In the genomic region with DNA sequence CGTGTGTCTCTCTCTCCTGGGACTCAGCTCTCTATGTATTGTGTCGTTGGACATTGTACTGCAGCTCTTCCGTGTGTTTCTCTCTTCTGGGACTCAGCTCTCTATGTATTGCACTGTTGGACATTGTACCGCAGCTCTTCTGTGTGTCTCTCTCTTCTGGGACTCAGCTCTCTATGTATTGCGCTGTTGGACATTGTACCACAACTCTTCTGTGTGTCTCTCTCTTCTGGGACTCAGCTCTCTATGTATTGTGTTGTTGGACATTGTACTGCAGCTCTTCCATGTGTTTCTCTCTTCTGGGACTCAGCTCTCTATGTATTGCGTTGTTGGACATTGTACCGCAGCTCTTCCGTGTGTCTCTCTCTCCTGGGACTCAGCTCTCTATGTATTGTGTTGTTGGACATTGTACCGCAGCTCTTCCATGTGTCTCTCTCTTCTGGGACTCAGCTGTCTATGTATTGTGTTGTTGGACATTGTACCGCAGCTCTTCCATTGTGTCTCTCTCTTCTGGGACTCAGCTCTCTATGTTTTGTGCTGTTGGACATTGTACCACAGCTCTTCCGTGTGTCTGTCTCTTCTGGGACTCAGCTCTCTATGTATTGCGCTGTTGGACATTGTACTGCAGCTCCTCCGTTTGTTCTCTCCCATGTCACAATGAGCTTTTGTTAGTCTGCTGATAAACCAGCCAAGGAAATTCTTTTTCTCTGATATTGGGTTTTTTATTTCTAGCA, we compare ENCODE assay signal across 1 cellular context.
TF ChIP-seq lines count a peak whose summit lies in the region.

No MANE protein-coding gene starts in this region.

TF ChIP-seq in HepG2, 621 proteins besides CTCF, POLR2A, EP300 and RAD21 (continued from another document and continues in another):
- TF ChIP-seq NPAS2 (CRISPR knock-in tag; IDR thresholded peaks at IDR 0.05; ENCODE audit: borderline replicate concordance) = no peak
- TF ChIP-seq, protein P1, sequence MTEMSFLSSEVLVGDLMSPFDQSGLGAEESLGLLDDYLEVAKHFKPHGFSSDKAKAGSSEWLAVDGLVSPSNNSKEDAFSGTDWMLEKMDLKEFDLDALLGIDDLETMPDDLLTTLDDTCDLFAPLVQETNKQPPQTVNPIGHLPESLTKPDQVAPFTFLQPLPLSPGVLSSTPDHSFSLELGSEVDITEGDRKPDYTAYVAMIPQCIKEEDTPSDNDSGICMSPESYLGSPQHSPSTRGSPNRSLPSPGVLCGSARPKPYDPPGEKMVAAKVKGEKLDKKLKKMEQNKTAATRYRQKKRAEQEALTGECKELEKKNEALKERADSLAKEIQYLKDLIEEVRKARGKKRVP (CRISPR knock-in tag; IDR thresholded peaks at IDR 0.05) = peak in 1 of 2 experiments; percentile 40; a peak in 1 of 4 replicates
- no peak for TF ChIP-seq MIXL1 (CRISPR knock-in tag; IDR thresholded peaks at IDR 0.05)
- TF ChIP-seq FOXO1 (CRISPR knock-in tag; IDR thresholded peaks at IDR 0.05) = no peak; the same call in none of the 2 replicates
- TF ChIP-seq REL (CRISPR knock-in tag; conservative IDR thresholded peaks at IDR 0.05) = no peak
- no peak for TF ChIP-seq GPN1 (CRISPR knock-in tag; IDR thresholded peaks at IDR 0.05; ENCODE audit: borderline replicate concordance)
- TF ChIP-seq RBM22 (optimal IDR thresholded peaks at IDR 0.05; ENCODE audit: low read length) = no peak
- TF ChIP-seq, protein P2, sequence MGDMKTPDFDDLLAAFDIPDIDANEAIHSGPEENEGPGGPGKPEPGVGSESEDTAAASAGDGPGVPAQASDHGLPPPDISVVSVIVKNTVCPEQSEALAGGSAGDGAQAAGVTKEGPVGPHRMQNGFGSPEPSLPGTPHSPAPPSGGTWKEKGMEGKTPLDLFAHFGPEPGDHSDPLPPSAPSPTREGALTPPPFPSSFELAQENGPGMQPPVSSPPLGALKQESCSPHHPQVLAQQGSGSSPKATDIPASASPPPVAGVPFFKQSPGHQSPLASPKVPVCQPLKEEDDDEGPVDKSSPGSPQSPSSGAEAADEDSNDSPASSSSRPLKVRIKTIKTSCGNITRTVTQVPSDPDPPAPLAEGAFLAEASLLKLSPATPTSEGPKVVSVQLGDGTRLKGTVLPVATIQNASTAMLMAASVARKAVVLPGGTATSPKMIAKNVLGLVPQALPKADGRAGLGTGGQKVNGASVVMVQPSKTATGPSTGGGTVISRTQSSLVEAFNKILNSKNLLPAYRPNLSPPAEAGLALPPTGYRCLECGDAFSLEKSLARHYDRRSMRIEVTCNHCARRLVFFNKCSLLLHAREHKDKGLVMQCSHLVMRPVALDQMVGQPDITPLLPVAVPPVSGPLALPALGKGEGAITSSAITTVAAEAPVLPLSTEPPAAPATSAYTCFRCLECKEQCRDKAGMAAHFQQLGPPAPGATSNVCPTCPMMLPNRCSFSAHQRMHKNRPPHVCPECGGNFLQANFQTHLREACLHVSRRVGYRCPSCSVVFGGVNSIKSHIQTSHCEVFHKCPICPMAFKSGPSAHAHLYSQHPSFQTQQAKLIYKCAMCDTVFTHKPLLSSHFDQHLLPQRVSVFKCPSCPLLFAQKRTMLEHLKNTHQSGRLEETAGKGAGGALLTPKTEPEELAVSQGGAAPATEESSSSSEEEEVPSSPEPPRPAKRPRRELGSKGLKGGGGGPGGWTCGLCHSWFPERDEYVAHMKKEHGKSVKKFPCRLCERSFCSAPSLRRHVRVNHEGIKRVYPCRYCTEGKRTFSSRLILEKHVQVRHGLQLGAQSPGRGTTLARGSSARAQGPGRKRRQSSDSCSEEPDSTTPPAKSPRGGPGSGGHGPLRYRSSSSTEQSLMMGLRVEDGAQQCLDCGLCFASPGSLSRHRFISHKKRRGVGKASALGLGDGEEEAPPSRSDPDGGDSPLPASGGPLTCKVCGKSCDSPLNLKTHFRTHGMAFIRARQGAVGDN (CRISPR knock-in tag; IDR thresholded peaks at IDR 0.05) = no peak
- TF ChIP-seq ZNF160 (CRISPR knock-in tag; IDR thresholded peaks at IDR 0.05) = peak; percentile 99
- TF ChIP-seq, protein P3, sequence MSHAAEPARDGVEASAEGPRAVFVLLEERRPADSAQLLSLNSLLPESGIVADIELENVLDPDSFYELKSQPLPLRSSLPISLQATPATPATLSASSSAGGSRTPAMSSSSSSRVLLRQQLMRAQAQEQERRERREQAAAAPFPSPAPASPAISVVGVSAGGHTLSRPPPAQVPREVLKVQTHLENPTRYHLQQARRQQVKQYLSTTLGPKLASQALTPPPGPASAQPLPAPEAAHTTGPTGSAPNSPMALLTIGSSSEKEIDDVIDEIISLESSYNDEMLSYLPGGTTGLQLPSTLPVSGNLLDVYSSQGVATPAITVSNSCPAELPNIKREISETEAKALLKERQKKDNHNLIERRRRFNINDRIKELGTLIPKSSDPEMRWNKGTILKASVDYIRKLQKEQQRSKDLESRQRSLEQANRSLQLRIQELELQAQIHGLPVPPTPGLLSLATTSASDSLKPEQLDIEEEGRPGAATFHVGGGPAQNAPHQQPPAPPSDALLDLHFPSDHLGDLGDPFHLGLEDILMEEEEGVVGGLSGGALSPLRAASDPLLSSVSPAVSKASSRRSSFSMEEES (CRISPR knock-in tag; IDR thresholded peaks at IDR 0.05) = no peak
- TF ChIP-seq, protein P4, sequence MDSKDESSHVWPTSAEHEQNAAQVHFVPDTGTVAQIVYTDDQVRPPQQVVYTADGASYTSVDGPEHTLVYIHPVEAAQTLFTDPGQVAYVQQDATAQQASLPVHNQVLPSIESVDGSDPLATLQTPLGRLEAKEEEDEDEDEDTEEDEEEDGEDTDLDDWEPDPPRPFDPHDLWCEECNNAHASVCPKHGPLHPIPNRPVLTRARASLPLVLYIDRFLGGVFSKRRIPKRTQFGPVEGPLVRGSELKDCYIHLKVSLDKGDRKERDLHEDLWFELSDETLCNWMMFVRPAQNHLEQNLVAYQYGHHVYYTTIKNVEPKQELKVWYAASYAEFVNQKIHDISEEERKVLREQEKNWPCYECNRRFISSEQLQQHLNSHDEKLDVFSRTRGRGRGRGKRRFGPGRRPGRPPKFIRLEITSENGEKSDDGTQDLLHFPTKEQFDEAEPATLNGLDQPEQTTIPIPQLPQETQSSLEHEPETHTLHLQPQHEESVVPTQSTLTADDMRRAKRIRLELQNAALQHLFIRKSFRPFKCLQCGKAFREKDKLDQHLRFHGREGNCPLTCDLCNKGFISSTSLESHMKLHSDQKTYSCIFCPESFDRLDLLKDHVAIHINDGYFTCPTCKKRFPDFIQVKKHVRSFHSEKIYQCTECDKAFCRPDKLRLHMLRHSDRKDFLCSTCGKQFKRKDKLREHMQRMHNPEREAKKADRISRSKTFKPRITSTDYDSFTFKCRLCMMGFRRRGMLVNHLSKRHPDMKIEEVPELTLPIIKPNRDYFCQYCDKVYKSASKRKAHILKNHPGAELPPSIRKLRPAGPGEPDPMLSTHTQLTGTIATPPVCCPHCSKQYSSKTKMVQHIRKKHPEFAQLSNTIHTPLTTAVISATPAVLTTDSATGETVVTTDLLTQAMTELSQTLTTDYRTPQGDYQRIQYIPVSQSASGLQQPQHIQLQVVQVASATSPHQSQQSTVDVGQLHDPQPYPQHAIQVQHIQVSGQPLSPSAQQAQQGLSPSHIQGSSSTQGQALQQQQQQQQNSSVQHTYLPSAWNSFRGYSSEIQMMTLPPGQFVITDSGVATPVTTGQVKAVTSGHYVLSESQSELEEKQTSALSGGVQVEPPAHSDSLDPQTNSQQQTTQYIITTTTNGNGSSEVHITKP (CRISPR knock-in tag; IDR thresholded peaks at IDR 0.05; ENCODE audit: low read depth) = no peak
- TF ChIP-seq, protein P5, sequence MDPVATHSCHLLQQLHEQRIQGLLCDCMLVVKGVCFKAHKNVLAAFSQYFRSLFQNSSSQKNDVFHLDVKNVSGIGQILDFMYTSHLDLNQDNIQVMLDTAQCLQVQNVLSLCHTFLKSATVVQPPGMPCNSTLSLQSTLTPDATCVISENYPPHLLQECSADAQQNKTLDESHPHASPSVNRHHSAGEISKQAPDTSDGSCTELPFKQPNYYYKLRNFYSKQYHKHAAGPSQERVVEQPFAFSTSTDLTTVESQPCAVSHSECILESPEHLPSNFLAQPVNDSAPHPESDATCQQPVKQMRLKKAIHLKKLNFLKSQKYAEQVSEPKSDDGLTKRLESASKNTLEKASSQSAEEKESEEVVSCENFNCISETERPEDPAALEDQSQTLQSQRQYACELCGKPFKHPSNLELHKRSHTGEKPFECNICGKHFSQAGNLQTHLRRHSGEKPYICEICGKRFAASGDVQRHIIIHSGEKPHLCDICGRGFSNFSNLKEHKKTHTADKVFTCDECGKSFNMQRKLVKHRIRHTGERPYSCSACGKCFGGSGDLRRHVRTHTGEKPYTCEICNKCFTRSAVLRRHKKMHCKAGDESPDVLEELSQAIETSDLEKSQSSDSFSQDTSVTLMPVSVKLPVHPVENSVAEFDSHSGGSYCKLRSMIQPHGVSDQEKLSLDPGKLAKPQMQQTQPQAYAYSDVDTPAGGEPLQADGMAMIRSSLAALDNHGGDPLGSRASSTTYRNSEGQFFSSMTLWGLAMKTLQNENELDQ (CRISPR knock-in tag; IDR thresholded peaks at IDR 0.05; ENCODE audit: borderline replicate concordance) = no peak
- peak; percentile 73; the same call in 1 of the 2 replicates for TF ChIP-seq ZNF292 (CRISPR knock-in tag; IDR thresholded peaks at IDR 0.05; ENCODE audit: borderline replicate concordance, low read depth)
- no peak for TF ChIP-seq NFKBIZ (CRISPR knock-in tag; IDR thresholded peaks at IDR 0.05)
- TF ChIP-seq NONO (IDR thresholded peaks at IDR 0.05) = no peak
- peak; percentile 71 for TF ChIP-seq NONO (CRISPR knock-in tag; conservative IDR thresholded peaks at IDR 0.05)
- TF ChIP-seq HNRNPLL (IDR thresholded peaks at IDR 0.05; ENCODE audit: low read depth, low read length, poor library complexity, severe bottlenecking) = no peak
- TF ChIP-seq ZNF776 (CRISPR knock-in tag; IDR thresholded peaks at IDR 0.05) = peak; percentile 54; the same call in 1 of the 2 replicates
- peak; percentile 70 for TF ChIP-seq ATF7 (IDR thresholded peaks at IDR 0.05)
- TF ChIP-seq ATF7 (CRISPR knock-in tag; IDR thresholded peaks at IDR 0.05) = no peak
- TF ChIP-seq NR1H2 (CRISPR knock-in tag; IDR thresholded peaks at IDR 0.05; ENCODE audit: borderline replicate concordance, low read depth) = no peak
- TF ChIP-seq, protein P6, sequence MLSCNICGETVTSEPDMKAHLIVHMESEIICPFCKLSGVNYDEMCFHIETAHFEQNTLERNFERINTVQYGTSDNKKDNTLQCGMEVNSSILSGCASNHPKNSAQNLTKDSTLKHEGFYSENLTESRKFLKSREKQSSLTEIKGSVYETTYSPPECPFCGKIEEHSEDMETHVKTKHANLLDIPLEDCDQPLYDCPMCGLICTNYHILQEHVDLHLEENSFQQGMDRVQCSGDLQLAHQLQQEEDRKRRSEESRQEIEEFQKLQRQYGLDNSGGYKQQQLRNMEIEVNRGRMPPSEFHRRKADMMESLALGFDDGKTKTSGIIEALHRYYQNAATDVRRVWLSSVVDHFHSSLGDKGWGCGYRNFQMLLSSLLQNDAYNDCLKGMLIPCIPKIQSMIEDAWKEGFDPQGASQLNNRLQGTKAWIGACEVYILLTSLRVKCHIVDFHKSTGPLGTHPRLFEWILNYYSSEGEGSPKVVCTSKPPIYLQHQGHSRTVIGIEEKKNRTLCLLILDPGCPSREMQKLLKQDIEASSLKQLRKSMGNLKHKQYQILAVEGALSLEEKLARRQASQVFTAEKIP (CRISPR knock-in tag; IDR thresholded peaks at IDR 0.05; ENCODE audit: borderline replicate concordance) = no peak
- peak; percentile 91; the same call in 1 of the 2 replicates for TF ChIP-seq CHD4 (IDR thresholded peaks at IDR 0.05; ENCODE audit: borderline replicate concordance, low read length)
- TF ChIP-seq SMC3 (IDR thresholded peaks at IDR 0.05; ENCODE audit: low read length) = no peak
- TF ChIP-seq, protein P7, sequence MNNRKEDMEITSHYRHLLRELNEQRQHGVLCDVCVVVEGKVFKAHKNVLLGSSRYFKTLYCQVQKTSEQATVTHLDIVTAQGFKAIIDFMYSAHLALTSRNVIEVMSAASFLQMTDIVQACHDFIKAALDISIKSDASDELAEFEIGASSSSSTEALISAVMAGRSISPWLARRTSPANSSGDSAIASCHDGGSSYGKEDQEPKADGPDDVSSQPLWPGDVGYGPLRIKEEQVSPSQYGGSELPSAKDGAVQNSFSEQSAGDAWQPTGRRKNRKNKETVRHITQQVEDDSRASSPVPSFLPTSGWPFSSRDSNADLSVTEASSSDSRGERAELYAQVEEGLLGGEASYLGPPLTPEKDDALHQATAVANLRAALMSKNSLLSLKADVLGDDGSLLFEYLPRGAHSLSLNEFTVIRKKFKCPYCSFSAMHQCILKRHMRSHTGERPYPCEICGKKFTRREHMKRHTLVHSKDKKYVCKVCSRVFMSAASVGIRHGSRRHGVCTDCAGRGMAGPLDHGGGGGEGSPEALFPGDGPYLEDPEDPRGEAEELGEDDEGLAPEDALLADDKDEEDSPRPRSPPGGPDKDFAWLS (CRISPR knock-in tag; IDR thresholded peaks at IDR 0.05; ENCODE audit: borderline replicate concordance) = no peak
- no peak for TF ChIP-seq SATB2 (CRISPR knock-in tag; IDR thresholded peaks at IDR 0.05)
- TF ChIP-seq MEIS1 (CRISPR knock-in tag; IDR thresholded peaks at IDR 0.05; ENCODE audit: borderline replicate concordance) = no peak
- TF ChIP-seq, protein P8, sequence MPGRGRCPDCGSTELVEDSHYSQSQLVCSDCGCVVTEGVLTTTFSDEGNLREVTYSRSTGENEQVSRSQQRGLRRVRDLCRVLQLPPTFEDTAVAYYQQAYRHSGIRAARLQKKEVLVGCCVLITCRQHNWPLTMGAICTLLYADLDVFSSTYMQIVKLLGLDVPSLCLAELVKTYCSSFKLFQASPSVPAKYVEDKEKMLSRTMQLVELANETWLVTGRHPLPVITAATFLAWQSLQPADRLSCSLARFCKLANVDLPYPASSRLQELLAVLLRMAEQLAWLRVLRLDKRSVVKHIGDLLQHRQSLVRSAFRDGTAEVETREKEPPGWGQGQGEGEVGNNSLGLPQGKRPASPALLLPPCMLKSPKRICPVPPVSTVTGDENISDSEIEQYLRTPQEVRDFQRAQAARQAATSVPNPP (CRISPR knock-in tag; IDR thresholded peaks at IDR 0.05) = no peak
- TF ChIP-seq CEBPG (CRISPR knock-in tag; IDR thresholded peaks at IDR 0.05) = peak; percentile 22
- peak; percentile 19; the same call in 1 of the 2 replicates for TF ChIP-seq NCOA2 (CRISPR knock-in tag; IDR thresholded peaks at IDR 0.05)
- TF ChIP-seq ZNF446 (CRISPR knock-in tag; IDR thresholded peaks at IDR 0.05) = peak; percentile 91
- no peak for TF ChIP-seq BRD4 (CRISPR knock-in tag; IDR thresholded peaks at IDR 0.05)
- no peak for TF ChIP-seq FOXM1 (CRISPR knock-in tag; IDR thresholded peaks at IDR 0.05)
- TF ChIP-seq RFXANK (CRISPR knock-in tag; IDR thresholded peaks at IDR 0.05) = no peak
- TF ChIP-seq ZNF790 (CRISPR knock-in tag; IDR thresholded peaks at IDR 0.05; ENCODE audit: borderline replicate concordance) = peak; percentile 69; the same call in 1 of the 2 replicates
- no peak for TF ChIP-seq YY1 (IDR thresholded peaks at IDR 0.05; ENCODE audit: insufficient read depth, insufficient replicate concordance, low read depth, low read length)
- no peak for TF ChIP-seq HMGA1 (CRISPR knock-in tag; conservative IDR thresholded peaks at IDR 0.05)
- peak; percentile 54; the same call in 1 of the 2 replicates for TF ChIP-seq TBX3 (IDR thresholded peaks at IDR 0.05; ENCODE audit: borderline replicate concordance)
- 0 out of 2 replicates have a peak, but pooled peaks have one; percentile 14 for TF ChIP-seq ZMAT3 (CRISPR knock-in tag; conservative IDR thresholded peaks at IDR 0.05)
- TF ChIP-seq ZBTB21 (CRISPR knock-in tag; IDR thresholded peaks at IDR 0.05) = no peak
- TF ChIP-seq AKAP8 (CRISPR knock-in tag; IDR thresholded peaks at IDR 0.05) = 0 out of 2 replicates have a peak, but pooled peaks have one; percentile 17
- no peak for TF ChIP-seq NR2F1 (CRISPR knock-in tag; IDR thresholded peaks at IDR 0.05)
- TF ChIP-seq PLRG1 (conservative IDR thresholded peaks at IDR 0.05) = no peak
